Comparison of ENCODE assay signal across 12 cellular contexts in genomic region chr19:47949852-47950521, GRCh38. TPM values are rescaled to one million over a fixed set of nuclear protein-coding genes. Genes with fewer than 3 reads are reported as not detected.
DNase-seq lines count a peak whose midpoint lies in the region; ATAC-seq, FAIRE-seq and TF ChIP-seq lines count a peak whose summit lies in the region.
"Not testable (repeated sequence)": the region's sequence is repeated elsewhere in the genome, so short reads cannot be mapped to it uniquely, and the experiment has no call there.
"Had no signal": no experiment of that assay in that cellular context is flagged by ENCODE, and none has a peak within 500 bp of the region (broad histone marks: within the 10 kb centered on the region; RNA-seq: fewer than 3 reads in every experiment).

No MANE protein-coding gene starts in this region.

- not testable (repeated sequence) for H3K9me3 ChIP-seq in Caco-2; MG63; endothelial cell of umbilical vein (replicated peaks; ENCODE audit: control insufficient read depth, insufficient read depth, low read length); lung (ENCODE audit: control insufficient read depth in 2 of 2, insufficient read depth in 1 of 2, low read length in 1 of 2); prostate gland

- WGBS in lung, 2 donors, result 89 to 90% methylated on average over 18 to 19 of the region's 24 CpGs
- WGBS in prostate gland, result 85% methylated on average over 23 of the region's 24 CpGs

- not testable (repeated sequence) for BruUV-seq in Caco-2 (replicated peaks; lab: Mats Ljungman, UMichigan); endothelial cell of umbilical vein (replicated peaks; lab: Mats Ljungman, UMichigan)

- not testable (repeated sequence) for H3K27ac ChIP-seq in endothelial cell of umbilical vein (ENCODE audit: insufficient read depth, low read depth, low read length); lung (ENCODE audit: low read depth in 1 of 2, low read length in 1 of 2); prostate gland

- not testable (repeated sequence) for H3K4me1 Mint-ChIP-seq in Caco-2 (ENCODE audit: low read depth, unreplicated experiment); activated naive CD8-positive, alpha-beta T cell treated with anti-CD3 and anti-CD28 coated beads for 36 hours; type B pancreatic cell (ENCODE audit: unreplicated experiment)

- H3K36me3 Mint-ChIP-seq in Caco-2 (ENCODE audit: insufficient read depth, unreplicated experiment); activated naive CD8-positive, alpha-beta T cell treated with anti-CD3 and anti-CD28 coated beads for 36 hours; type B pancreatic cell: not testable (repeated sequence)

- ATAC-seq in lung (ENCODE audit: insufficient read depth, low FRiP score), result not testable (repeated sequence)

- H3K27me3 ChIP-seq in Caco-2 (replicated peaks; ENCODE audit: control insufficient read depth, insufficient read depth, low read length); MG63; endothelial cell of umbilical vein (ENCODE audit: control insufficient read depth in 2 of 2, insufficient read depth in 2 of 2, low read length in 2 of 2); lung (ENCODE audit: control insufficient read depth, insufficient read depth); prostate gland (replicated peaks; ENCODE audit: insufficient read depth): not testable (repeated sequence)

- H2AFZ ChIP-seq in endothelial cell of umbilical vein (ENCODE audit: low read depth, low read length), result not testable (repeated sequence)

- H3K4me1 ChIP-seq in Caco-2; endothelial cell of umbilical vein (ENCODE audit: control insufficient read depth, extremely low read depth, insufficient read depth, low read length); lung (ENCODE audit: control insufficient read depth in 2 of 2, insufficient read depth in 2 of 2, low read length in 2 of 2); prostate gland (replicated peaks): not testable (repeated sequence)

- dilution Hi-C loops in endothelial cell of umbilical vein (cut with MboI; ENCODE audit: extremely low pct_ligation_motif_present, low sequenced_read_pairs), result not testable (repeated sequence)

- H3K79me2 ChIP-seq in endothelial cell of umbilical vein (ENCODE audit: control insufficient read depth, insufficient read depth, low read length), result not testable (repeated sequence)

- H3K4me2 ChIP-seq in endothelial cell of umbilical vein (ENCODE audit: insufficient read depth, low read length), result not testable (repeated sequence)

- TF ChIP-seq POLR2A in endothelial cell of umbilical vein (IDR thresholded peaks at IDR 0.05; ENCODE audit: low read depth, low read length); prostate gland (IDR thresholded peaks at IDR 0.05): not testable (repeated sequence)

- H3K9ac ChIP-seq in endothelial cell of umbilical vein (replicated peaks; ENCODE audit: extremely low read depth, insufficient read depth, low read length), result not testable (repeated sequence)

- POLR2A ChIA-PET in Caco-2 (lab: Charles Lee); endothelial cell of umbilical vein (lab: Charles Lee): not testable (repeated sequence)

- not testable (repeated sequence) for FAIRE-seq in endothelial cell of umbilical vein (lab: Jason Lieb, UNC)

- CTCF ChIA-PET in Caco-2 (lab: Charles Lee); endothelial cell of umbilical vein (lab: Charles Lee): not testable (repeated sequence)

- intact Hi-C loops in Caco-2 (cut with micrococcal nuclease; ENCODE audit: unreplicated experiment); endothelial cell of umbilical vein (cut with micrococcal nuclease); prostate gland (cut with DNase I): not testable (repeated sequence)

- H3K4me3 ChIP-seq in Caco-2 (ENCODE audit: low read depth, low read length); MG63; endothelial cell of umbilical vein (replicated peaks in 1 of 3; ENCODE audit: insufficient read depth in 1 of 3, low read depth in 1 of 3, low read length in 3 of 3); lung; prostate gland: not testable (repeated sequence)

- DNase-seq in Caco-2, result peak; percentile 70 to 71
- peak; percentile 47 for DNase-seq in MG63
- peak; percentile 47 for DNase-seq in activated CD4-positive, CD25-positive, alpha-beta regulatory T cell treated with anti-CD3 and anti-CD28 coated beads, Interleukin-2, amount 50 U/mL, for 72 hours
- peak; percentile 41 for DNase-seq in activated naive CD8-positive, alpha-beta T cell treated with anti-CD3 and anti-CD28 coated beads for 36 hours
- DNase-seq in endothelial cell of umbilical vein (ENCODE audit: low read depth, low spot score), result not testable (repeated sequence)
- peak; percentile 35 for DNase-seq in lung (ENCODE audit: low spot score)
- peak; percentile 15 for DNase-seq in prostate gland (ENCODE audit: low spot score)
- peak; percentile 85 for DNase-seq in type B pancreatic cell (ENCODE audit: extremely low spot score, unreplicated experiment)

- not testable (repeated sequence) for H3K4me3 Mint-ChIP-seq in Caco-2 (ENCODE audit: unreplicated experiment); activated naive CD8-positive, alpha-beta T cell treated with anti-CD3 and anti-CD28 coated beads for 36 hours; type B pancreatic cell

- not testable (repeated sequence) for H3K9me1 ChIP-seq in endothelial cell of umbilical vein (replicated peaks; ENCODE audit: control insufficient read depth, extremely low read depth, insufficient read depth, low read length)

- H4K20me1 ChIP-seq in endothelial cell of umbilical vein (replicated peaks; ENCODE audit: control insufficient read depth, extremely low read depth, insufficient read depth, low read length), result not testable (repeated sequence)

- not testable (repeated sequence) for H3K27ac Mint-ChIP-seq in Caco-2 (ENCODE audit: unreplicated experiment); activated naive CD8-positive, alpha-beta T cell treated with anti-CD3 and anti-CD28 coated beads for 36 hours; type B pancreatic cell

- TF ChIP-seq CTCF in Caco-2 (IDR thresholded peaks at IDR 0.05; ENCODE audit: insufficient read depth in 1 of 2, low read depth in 1 of 2, low read length in 1 of 2, severe bottlenecking in 1 of 2, unreplicated experiment in 1 of 2) (peak in 1 of 2 experiments; percentile 75), endothelial cell of umbilical vein (IDR thresholded peaks at IDR 0.05; ENCODE audit: extremely low read depth in 1 of 2, insufficient read depth in 1 of 2, low read depth in 1 of 2, low read length in 2 of 2) (peak; percentile 19 to 20), prostate gland (IDR thresholded peaks at IDR 0.05) (peak in 1 of 4 experiments; percentile 25), type B pancreatic cell (conservative IDR thresholded peaks at IDR 0.05) (peak; percentile 67)
- TF ChIP-seq CTCF in lung (IDR thresholded peaks at IDR 0.05; ENCODE audit: control extremely low read depth, extremely low read depth), result not testable (repeated sequence)

- not testable (repeated sequence) for H3K27me3 Mint-ChIP-seq in Caco-2 (ENCODE audit: insufficient read depth, unreplicated experiment); activated naive CD8-positive, alpha-beta T cell treated with anti-CD3 and anti-CD28 coated beads for 36 hours; type B pancreatic cell

- H3K9me3 Mint-ChIP-seq in Caco-2 (ENCODE audit: unreplicated experiment); activated naive CD8-positive, alpha-beta T cell treated with anti-CD3 and anti-CD28 coated beads for 36 hours; type B pancreatic cell: not testable (repeated sequence)

- not testable (repeated sequence) for H3K36me3 ChIP-seq in Caco-2 (ENCODE audit: control insufficient read depth, insufficient read depth, low read length); MG63; endothelial cell of umbilical vein (ENCODE audit: control insufficient read depth in 2 of 2, extremely low read depth in 1 of 2, insufficient read depth in 2 of 2, low read length in 2 of 2); lung (ENCODE audit: control insufficient read depth in 2 of 2, insufficient read depth in 2 of 2, low read length in 2 of 2); prostate gland

RNA-seq across cellular contexts. Expression of gene BSPH1, which starts 42.0 kb away (rescaled TPM):
- total RNA-seq in Caco-2 (2022) (not detected in 2 replicates), endothelial cell of umbilical vein (not detected in 2 replicates), lung (not detected), prostate gland (not detected), type B pancreatic cell (ENCODE audit: low replicate concordance) (not detected in 2 replicates)
- total RNA-seq in MG63 (2014; rRNA removed; shearing (Covaris generic); ENCODE audit: low replicate concordance), result not detected in 2 replicates
- total RNA-seq in activated naive CD8-positive, alpha-beta T cell treated with anti-CD3 and anti-CD28 coated beads for 36 hours, result not detected
- polyA plus RNA-seq in endothelial cell of umbilical vein (not detected in 2 replicates), lung (not detected)
- not detected in 2 replicates for polyA plus RNA-seq in endothelial cell of umbilical vein (2011; cell fraction: cytosol; rRNA removed)
- polyA plus RNA-seq in endothelial cell of umbilical vein (2011; cell fraction: nucleus; rRNA removed), result not detected in 2 replicates
- polyA plus RNA-seq in endothelial cell of umbilical vein (2012), result not detected in 2 replicates
- polyA minus RNA-seq in endothelial cell of umbilical vein, result not detected in 2 replicates
- polyA minus RNA-seq in endothelial cell of umbilical vein (2011; cell fraction: cytosol; rRNA and poly(A)+ RNA removed), result not detected
- polyA minus RNA-seq in endothelial cell of umbilical vein (2011; cell fraction: nucleus; rRNA and poly(A)+ RNA removed), result not detected in 2 replicates
- total RNA-seq: activated T-helper 17 cell treated with anti-CD3 and anti-CD28 coated beads, Interleukin-2, amount 50 U/mL, for 72 hours; glomerular endothelial cell; liver; renal cortical epithelial cell had no signal
- polyA plus RNA-seq: liver had no signal

RNA-seq across cellular contexts. Expression of gene ELSPBP1, which starts 44.4 kb away (rescaled TPM):
- total RNA-seq in Caco-2 (2022), result not detected in 2 replicates
- not detected in 2 replicates for total RNA-seq in MG63 (2014; rRNA removed; shearing (Covaris generic); ENCODE audit: low replicate concordance)
- total RNA-seq in activated naive CD8-positive, alpha-beta T cell treated with anti-CD3 and anti-CD28 coated beads for 36 hours, result not detected
- total RNA-seq in endothelial cell of umbilical vein, result not detected in 2 replicates
- polyA plus RNA-seq in endothelial cell of umbilical vein, result not detected in 2 replicates
- polyA plus RNA-seq in endothelial cell of umbilical vein (2011; cell fraction: cytosol; rRNA removed), result not detected in 2 replicates
- not detected in 2 replicates for polyA plus RNA-seq in endothelial cell of umbilical vein (2011; cell fraction: nucleus; rRNA removed)
- polyA plus RNA-seq in endothelial cell of umbilical vein (2012), result not detected in 2 replicates
- polyA minus RNA-seq in endothelial cell of umbilical vein, result not detected in 2 replicates
- polyA minus RNA-seq in endothelial cell of umbilical vein (2011; cell fraction: cytosol; rRNA and poly(A)+ RNA removed), result not detected
- not detected in 2 replicates for polyA minus RNA-seq in endothelial cell of umbilical vein (2011; cell fraction: nucleus; rRNA and poly(A)+ RNA removed)
- total RNA-seq in lung, result not detected
- polyA plus RNA-seq in lung, result not detected
- not detected for total RNA-seq in prostate gland
- not detected in 2 replicates for total RNA-seq in type B pancreatic cell (ENCODE audit: low replicate concordance)
- total RNA-seq: activated T-helper 17 cell treated with anti-CD3 and anti-CD28 coated beads, Interleukin-2, amount 50 U/mL, for 72 hours; glomerular endothelial cell; liver; renal cortical epithelial cell had no signal
- polyA plus RNA-seq: liver had no signal
